Comparison of ENCODE assay signal across 30 cellular contexts in the genomic region with DNA sequence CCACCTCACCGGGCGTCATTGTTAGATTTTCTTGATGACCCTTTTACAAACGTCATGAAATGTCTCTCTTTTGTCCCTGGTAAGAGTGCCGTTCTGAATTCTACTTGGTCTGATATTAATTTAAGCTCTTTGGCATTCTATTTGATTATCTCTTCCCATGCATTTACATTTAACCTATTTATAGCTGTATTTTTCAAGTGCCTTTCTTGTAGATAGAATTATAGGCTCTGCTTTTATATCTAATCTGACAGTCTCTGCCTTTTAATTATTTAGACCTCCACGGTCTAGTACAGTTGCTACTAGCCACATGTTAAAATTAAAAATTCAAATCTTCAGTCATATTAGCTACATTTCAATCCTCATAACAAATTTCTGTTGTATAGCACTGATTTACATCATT.
"Had no signal": no experiment of that assay in that cellular context is flagged by ENCODE, and none has a peak within 500 bp of the region (broad histone marks: within the 10 kb centered on the region; RNA-seq: fewer than 3 reads in every experiment).

No MANE protein-coding gene starts in this region.

- H3K4me3 Mint-ChIP-seq: activated CD4-positive, alpha-beta memory T cell treated with anti-CD3 and anti-CD28 coated beads for 36 hours; activated CD8-positive, alpha-beta memory T cell treated with anti-CD3 and anti-CD28 coated beads, Interleukin-2, amount 10 ng/mL, durations not matched to agents 7 days and 5 days; activated CD8-positive, alpha-beta T cell treated with anti-CD3 and anti-CD28 coated beads, Interleukin-2, amount 10 ng/mL, durations not matched to agents 7 days and 5 days; activated naive CD8-positive, alpha-beta T cell treated with anti-CD3 and anti-CD28 coated beads for 36 hours; activated naive CD8-positive, alpha-beta T cell treated with anti-CD3 and anti-CD28 coated beads, Interleukin-2, amount 50 U/mL, for 24 hours; activated T-helper 1 cell treated with anti-CD3 and anti-CD28 coated beads, Interleukin-12 subunit alpha, Interleukin-12 subunit beta, Interleukin-2, Interleukin-4 antibody, amounts not matched to agents 30 ng/mL and 10 ng/mL and 1 ng/mL, durations not matched to agents 14 hours and 24 hours and 36 hours had no signal

- H3K4me1 ChIP-seq: colonic mucosa had no signal

- H3K27me3 Mint-ChIP-seq: activated CD4-positive, alpha-beta memory T cell treated with anti-CD3 and anti-CD28 coated beads for 36 hours; activated CD8-positive, alpha-beta memory T cell treated with anti-CD3 and anti-CD28 coated beads, Interleukin-2, amount 10 ng/mL, durations not matched to agents 7 days and 5 days; activated naive CD8-positive, alpha-beta T cell treated with anti-CD3 and anti-CD28 coated beads for 36 hours; activated naive CD8-positive, alpha-beta T cell treated with anti-CD3 and anti-CD28 coated beads, Interleukin-2, amount 50 U/mL, for 24 hours had no signal

- H3K36me3 ChIP-seq: colonic mucosa, gastrocnemius medialis had no signal

- H3K27ac Mint-ChIP-seq: activated CD4-positive, alpha-beta memory T cell treated with anti-CD3 and anti-CD28 coated beads for 36 hours; activated CD8-positive, alpha-beta memory T cell treated with anti-CD3 and anti-CD28 coated beads, Interleukin-2, amount 10 ng/mL, durations not matched to agents 7 days and 5 days; activated CD8-positive, alpha-beta T cell treated with anti-CD3 and anti-CD28 coated beads, Interleukin-2, amount 10 ng/mL, durations not matched to agents 7 days and 5 days; activated naive CD8-positive, alpha-beta T cell treated with anti-CD3 and anti-CD28 coated beads for 36 hours; activated T-helper 1 cell treated with anti-CD3 and anti-CD28 coated beads, Interleukin-12 subunit alpha, Interleukin-12 subunit beta, Interleukin-2, Interleukin-4 antibody, amounts not matched to agents 30 ng/mL and 10 ng/mL and 1 ng/mL, durations not matched to agents 14 hours and 24 hours and 36 hours; activated T-helper 2 cell treated with anti-CD3 and anti-CD28 coated beads, Interferon-gamma antibody, Interleukin-2, Interleukin-4, amounts not matched to agents 10 μg/mL and 5 μg/mL and 100 μg/mL, durations not matched to agents 14 hours and 24 hours and 36 hours had no signal

- DNase-seq: activated CD4-positive, alpha-beta memory T cell treated with anti-CD3 and anti-CD28 coated beads for 36 hours; activated CD4-positive, alpha-beta T cell treated with anti-CD3 and anti-CD28 coated beads for 48 hours; activated CD8-positive, alpha-beta memory T cell treated with anti-CD3 and anti-CD28 coated beads, Interleukin-2, amount 10 ng/mL, durations not matched to agents 7 days and 5 days; activated CD8-positive, alpha-beta memory T cell treated with anti-CD3 and anti-CD28 coated beads, Interleukin-2, amount 50 U/mL, for 4 hours; activated CD8-positive, alpha-beta T cell treated with anti-CD3 and anti-CD28 coated beads, Interleukin-2, amount 10 ng/mL, durations not matched to agents 7 days and 5 days; activated gamma-delta T cell; activated naive CD4-positive, alpha-beta T cell treated with anti-CD3 and anti-CD28 coated beads, Interleukin-2, amount 50 U/mL, for 16 hours; activated naive CD4-positive, alpha-beta T cell treated with Interleukin-2 at 50 U/mL for 16 hours; activated naive CD8-positive, alpha-beta T cell treated with anti-CD3 and anti-CD28 coated beads for 36 hours; activated naive CD8-positive, alpha-beta T cell treated with anti-CD3 and anti-CD28 coated beads, Interleukin-2, amount 50 U/mL, for 24 hours; activated T-cell treated with anti-CD3 and anti-CD28 coated beads, Interleukin-2, amount 50 U/mL, for 1 hour; activated T-cell treated with anti-CD3 and anti-CD28 coated beads, Interleukin-2, amount 50 U/mL, for 48 hours; adrenal gland; amygdala; aorta; body of pancreas; caudate nucleus; cerebellar nuclear complex; colonic mucosa; effector CD8-positive, alpha-beta T cell; foreskin keratinocyte; gastrocnemius medialis; glutamatergic neuron; heart left ventricle; hypothalamus; T-helper 1 cell; T-helper 2 cell had no signal

- H3K9me3 Mint-ChIP-seq: activated CD4-positive, alpha-beta memory T cell treated with anti-CD3 and anti-CD28 coated beads for 36 hours; activated naive CD8-positive, alpha-beta T cell treated with anti-CD3 and anti-CD28 coated beads for 36 hours; activated naive CD8-positive, alpha-beta T cell treated with anti-CD3 and anti-CD28 coated beads, Interleukin-2, amount 50 U/mL, for 24 hours; activated T-helper 1 cell treated with anti-CD3 and anti-CD28 coated beads, Interleukin-12 subunit alpha, Interleukin-12 subunit beta, Interleukin-2, Interleukin-4 antibody, amounts not matched to agents 30 ng/mL and 10 ng/mL and 1 ng/mL, durations not matched to agents 14 hours and 24 hours and 36 hours; activated T-helper 2 cell treated with anti-CD3 and anti-CD28 coated beads, Interferon-gamma antibody, Interleukin-2, Interleukin-4, amounts not matched to agents 10 μg/mL and 5 μg/mL and 100 μg/mL, durations not matched to agents 14 hours and 24 hours and 36 hours had no signal

- H3K9me3 ChIP-seq: adrenal gland, body of pancreas, colonic mucosa, gastrocnemius medialis, heart left ventricle had no signal

- H3K4me3 ChIP-seq: adrenal gland, body of pancreas, colonic mucosa, gastrocnemius medialis, heart left ventricle had no signal

- H3K27me3 ChIP-seq: adrenal gland, body of pancreas, colonic mucosa, foreskin keratinocyte, gastrocnemius medialis, heart left ventricle had no signal

- H3K27ac ChIP-seq: adrenal gland, body of pancreas, colonic mucosa, foreskin keratinocyte, gastrocnemius medialis, heart left ventricle had no signal

- ATAC-seq: activated CD8-positive, alpha-beta memory T cell treated with anti-CD3 and anti-CD28 coated beads, Interleukin-2, amount 10 ng/mL, durations not matched to agents 7 days and 5 days; activated CD8-positive, alpha-beta T cell treated with anti-CD3 and anti-CD28 coated beads, Interleukin-2, amount 10 ng/mL, durations not matched to agents 7 days and 5 days; activated naive CD8-positive, alpha-beta T cell treated with anti-CD3 and anti-CD28 coated beads, Interleukin-2, amount 50 U/mL, for 24 hours; body of pancreas; esophagus mucosa; foreskin keratinocyte; gastrocnemius medialis; heart left ventricle had no signal
